13 cellular contexts compared by ENCODE assay signal in the genomic region with DNA sequence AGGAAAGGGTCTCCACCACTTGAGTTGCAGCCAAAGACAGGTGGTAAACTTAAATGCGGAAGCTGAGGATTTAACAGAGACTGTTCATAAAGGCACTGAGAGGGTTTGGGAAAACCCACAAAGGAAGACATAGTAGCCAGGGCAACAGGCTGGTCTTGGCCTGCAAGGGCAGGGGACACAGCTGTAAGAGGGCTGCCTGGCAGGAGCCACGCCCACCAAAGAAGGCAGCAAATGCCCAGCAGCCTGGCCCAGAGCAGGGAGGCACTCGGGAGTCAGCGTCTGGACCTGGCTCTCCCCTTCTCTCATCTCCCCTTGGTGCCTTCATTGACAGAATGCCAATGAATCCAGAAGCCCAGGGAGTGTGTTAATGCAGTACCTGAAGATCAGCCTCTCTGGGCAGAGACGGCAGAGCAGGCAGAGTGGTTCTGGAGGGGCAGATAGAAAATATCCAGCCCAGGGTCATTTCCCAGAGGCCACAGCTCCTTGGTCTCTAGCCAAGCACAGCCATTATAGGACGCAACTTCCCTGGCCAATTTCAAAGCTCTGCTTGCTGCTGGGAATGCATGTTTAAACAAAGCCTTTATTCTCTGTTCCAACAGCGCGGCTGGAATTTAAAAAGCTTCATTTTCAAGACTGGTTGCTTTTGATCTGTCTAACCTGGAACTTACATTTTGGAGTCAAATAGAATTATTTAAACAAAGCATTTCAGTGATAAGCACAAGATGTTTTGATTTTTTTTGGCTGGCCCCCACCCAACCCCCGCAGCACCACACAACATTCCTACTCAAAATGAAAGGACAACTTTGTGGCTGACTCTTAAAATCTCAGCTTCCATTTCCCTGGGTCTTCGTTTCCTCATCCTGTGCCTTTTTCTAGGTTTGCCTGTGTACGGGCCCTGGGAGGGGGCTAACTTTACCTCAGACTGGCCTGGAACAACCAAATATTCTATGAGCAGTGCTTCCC.
A peak's percentile ranks its signal among the peaks of the same experiment; 100 is the strongest.
DNase-seq lines count a peak whose midpoint lies in the region; ATAC-seq, FAIRE-seq and TF ChIP-seq lines count a peak whose summit lies in the region.
"Had no signal": no experiment of that assay in that cellular context is flagged by ENCODE, and none has a peak within 500 bp of the region (broad histone marks: within the 10 kb centered on the region; RNA-seq: fewer than 3 reads in every experiment).

No MANE protein-coding gene starts in this region.

- H4K8ac ChIP-seq in H1 (ENCODE audit: extremely low read depth, insufficient read depth, low read length) = no peak overlapping the region

- TF ChIP-seq CTCF in right atrium auricular region (IDR thresholded peaks at IDR 0.05) (no peak), H1 (IDR thresholded peaks at IDR 0.05; ENCODE audit: control extremely low read depth in 1 of 3, insufficient read depth in 1 of 3, low read depth in 1 of 3, low read length in 3 of 3) (no peak), mesothelial cell of epicardium (IDR thresholded peaks at IDR 0.05; ENCODE audit: unreplicated experiment) (no peak), transverse colon (IDR thresholded peaks at IDR 0.05) (no peak)

- H3K4me2 ChIP-seq in H1 (ENCODE audit: insufficient read depth in 1 of 2, low read depth in 2 of 2, low read length in 2 of 2) = no peak overlapping the region

- no peak overlapping the region for H4K5ac ChIP-seq in H1 (ENCODE audit: insufficient read length, low read depth, low read length)

- H3K4ac ChIP-seq in H1 (replicated peaks; ENCODE audit: insufficient read length, low read depth, low read length) = no peak overlapping the region

- H2BK120ac ChIP-seq in H1 (replicated peaks; ENCODE audit: low read depth, low read length) = no peak overlapping the region

- H3K18ac ChIP-seq in H1 (ENCODE audit: extremely low read depth, low read length) = no peak overlapping the region

- peak overlapping the region; percentile 83 for H2BK15ac ChIP-seq in H1 (ENCODE audit: low read length)

- no peak overlapping the region for H3K27ac ChIP-seq in right atrium auricular region
- H3K27ac ChIP-seq in H1 (ENCODE audit: low read depth, low read length) = no peak overlapping the region
- peak overlapping the region; percentile 44 to 64 (median 60) for H3K27ac ChIP-seq in transverse colon

- H2AK5ac ChIP-seq in H1 (ENCODE audit: low read depth, low read length) = no peak overlapping the region

- H3K4me1 Mint-ChIP-seq in mesothelial cell of epicardium = peaks cover 28% of the 10 kb centered on the region
- H3K4me1 Mint-ChIP-seq: activated CD8-positive, alpha-beta memory T cell treated with anti-CD3 and anti-CD28 coated beads, Interleukin-2, amount 10 ng/mL, durations not matched to agents 7 days and 5 days; activated naive CD8-positive, alpha-beta T cell treated with anti-CD3 and anti-CD28 coated beads, Interleukin-2, amount 50 U/mL, for 24 hours had no signal

- peak overlapping the region; percentile 91 for H3K27ac Mint-ChIP-seq in mesothelial cell of epicardium
- H3K27ac Mint-ChIP-seq: activated CD8-positive, alpha-beta memory T cell treated with anti-CD3 and anti-CD28 coated beads, Interleukin-2, amount 10 ng/mL, durations not matched to agents 7 days and 5 days; activated naive CD8-positive, alpha-beta T cell treated with anti-CD3 and anti-CD28 coated beads, Interleukin-2, amount 50 U/mL, for 24 hours; stimulated activated naive CD8-positive, alpha-beta T cell treated with anti-CD3 and anti-CD28 coated beads, Interleukin-15, Interleukin-2, amounts not matched to agents 100 ng/mL and 50 ng/mL, for 24 hours; T-helper 1 cell treated with Interleukin-12 subunit alpha and Interleukin-12 subunit beta and Interleukin-4 antibody, amounts not matched to agents 30 μg/mL and 1 μg/mL, for 36 hours had no signal

- H2BK20ac ChIP-seq in H1 (ENCODE audit: low read length) = no peak overlapping the region

- no peaks in the 10 kb centered on the region for H3K36me3 ChIP-seq in right atrium auricular region
- H3K36me3 ChIP-seq in H1 (ENCODE audit: control insufficient read depth in 2 of 4, insufficient read depth in 4 of 4, low read length in 3 of 4) = no peaks in the 10 kb centered on the region
- no peaks in the 10 kb centered on the region for H3K36me3 ChIP-seq in transverse colon

- no peak overlapping the region for H2AFZ ChIP-seq in H1 (ENCODE audit: low read length)

- no peak for FAIRE-seq in H1 (lab: Jason Lieb, UNC)
- FAIRE-seq: A204.1 had no signal

- 85% methylated on average over 11 of the region's 11 CpGs; no CpG with 5 or more reads in 1 of the 2 experiments for WGBS in H1 (ENCODE audit: extremely low coverage in 1 of 2, insufficient coverage in 1 of 2, insufficient read length in 1 of 2, insufficient replicate concordance in 2 of 2, low coverage in 1 of 2, low lambda C conversion rate in 2 of 2, missing lambda C conversion rate in 1 of 2), 2 experiments
- 60 to 73% methylated on average over 6 to 11 of the region's 11 CpGs for WGBS in transverse colon (ENCODE audit: low coverage in 1 of 2), 2 donors

- H3K9me3 ChIP-seq in right atrium auricular region (no peaks in the 10 kb centered on the region), H1 (ENCODE audit: insufficient read depth in 2 of 2, low read depth in 1 of 2, low read length in 1 of 2) (no peaks in the 10 kb centered on the region), transverse colon (no peaks in the 10 kb centered on the region)

- H3K27me3 ChIP-seq in right atrium auricular region (no peaks in the 10 kb centered on the region), H1 (replicated peaks in 1 of 4; ENCODE audit: control insufficient read depth in 3 of 4, extremely low read depth in 1 of 4, insufficient read depth in 3 of 4, low read length in 3 of 4) (no peaks in the 10 kb centered on the region), transverse colon (no peaks in the 10 kb centered on the region)

- H3K36me3 Mint-ChIP-seq in mesothelial cell of epicardium = no peaks in the 10 kb centered on the region
- H3K36me3 Mint-ChIP-seq: activated CD8-positive, alpha-beta memory T cell treated with anti-CD3 and anti-CD28 coated beads, Interleukin-2, amount 10 ng/mL, durations not matched to agents 7 days and 5 days had no signal

- no peak for TF ChIP-seq POLR2A in H1 (IDR thresholded peaks at IDR 0.05; ENCODE audit: control extremely low read depth in 1 of 2, low read depth in 2 of 2, low read length in 2 of 2)
- no peak for TF ChIP-seq POLR2A in transverse colon (IDR thresholded peaks at IDR 0.05)

- H2BK12ac ChIP-seq in H1 (ENCODE audit: low read depth, low read length) = 0 out of 2 replicates have a peak overlapping the region, but pooled peaks have one; percentile 39

- H3K4me3 ChIP-seq in right atrium auricular region (peak overlapping the region in 1 of 2 donors; percentile 6), H1 (ENCODE audit: extremely low read depth in 1 of 4, insufficient read depth in 2 of 4, low read depth in 3 of 4, low read length in 4 of 4) (no peak overlapping the region), transverse colon (peak overlapping the region in 1 of 4 donors; percentile 13)

- POLR2A ChIA-PET in H1 (lab: Charles Lee; ENCODE audit: partially characterized antibody) = interaction anchor here (1.7 kb wide), 1 partner anchor 293 kb away, joined by 5 read pairs; the partner anchor contains the start of genes RPL27A and TRIM66

- H4K20me1 ChIP-seq in H1 (replicated peaks in 1 of 2; ENCODE audit: control insufficient read depth in 1 of 2, insufficient read depth in 2 of 2, low read length in 2 of 2) = no peaks in the 10 kb centered on the region

- H3K9me3 Mint-ChIP-seq in mesothelial cell of epicardium = no peaks in the 10 kb centered on the region
- H3K9me3 Mint-ChIP-seq: activated naive CD8-positive, alpha-beta T cell treated with anti-CD3 and anti-CD28 coated beads, Interleukin-2, amount 50 U/mL, for 24 hours; stimulated activated naive CD8-positive, alpha-beta T cell treated with anti-CD3 and anti-CD28 coated beads, Interleukin-15, Interleukin-2, amounts not matched to agents 100 ng/mL and 50 ng/mL, for 24 hours; T-helper 1 cell treated with Interleukin-12 subunit alpha and Interleukin-12 subunit beta and Interleukin-4 antibody, amounts not matched to agents 30 μg/mL and 1 μg/mL, for 36 hours had no signal

- H3K4me1 ChIP-seq in right atrium auricular region = peaks cover 0 to 14% of the 10 kb centered on the region in 2 donors
- peaks cover 0 to 10% (median 2%) of the 10 kb centered on the region in 4 experiments; a peak in 5 of 7 replicates for H3K4me1 ChIP-seq in H1 (replicated peaks in 1 of 4; ENCODE audit: control insufficient read depth in 3 of 4, insufficient read depth in 4 of 4, low read length in 3 of 4)
- peaks cover 0 to 10% (median 4%) of the 10 kb centered on the region in 4 donors for H3K4me1 ChIP-seq in transverse colon

- in situ Hi-C loops in transverse colon (cut with MboI; ENCODE audit: low pct_ligation_motif_present in 1 of 4, low pct_unique_long_range_greater_than_20kb in 1 of 4, low sequenced_read_pairs in 3 of 4) = no loop called here

- ATAC-seq in Right ventricle myocardium inferior = peak; percentile 36
- ATAC-seq: activated CD8-positive, alpha-beta memory T cell treated with anti-CD3 and anti-CD28 coated beads, Interleukin-2, amount 10 ng/mL, durations not matched to agents 7 days and 5 days; activated naive CD8-positive, alpha-beta T cell treated with anti-CD3 and anti-CD28 coated beads, Interleukin-2, amount 50 U/mL, for 24 hours had no signal

- no peaks in the 10 kb centered on the region for H3K79me1 ChIP-seq in H1 (ENCODE audit: low read depth, low read length)

- intact Hi-C loops in Right ventricle myocardium inferior (cut with DNase I) = no loop called here
- intact Hi-C loops in transverse colon (cut with DNase I; ENCODE audit: low total_unique reads) = no loop called here

- TF ChIP-seq EP300 in H1 (IDR thresholded peaks at IDR 0.05; ENCODE audit: borderline replicate concordance in 1 of 2, low read depth in 2 of 2, low read length in 2 of 2) = no peak
- TF ChIP-seq EP300 in transverse colon (IDR thresholded peaks at IDR 0.05; ENCODE audit: low read depth) = no peak

- TF ChIP-seq RAD21 in H1 (IDR thresholded peaks at IDR 0.05 in 1 of 2, conservative IDR thresholded peaks at IDR 0.05 in 1 of 2; ENCODE audit: low read depth in 2 of 2, low read length in 2 of 2) = no peak

- no peaks in the 10 kb centered on the region for H3K27me3 Mint-ChIP-seq in mesothelial cell of epicardium (ENCODE audit: low read depth)
- H3K27me3 Mint-ChIP-seq: activated naive CD8-positive, alpha-beta T cell treated with anti-CD3 and anti-CD28 coated beads, Interleukin-2, amount 50 U/mL, for 24 hours; stimulated activated naive CD8-positive, alpha-beta T cell treated with anti-CD3 and anti-CD28 coated beads, Interleukin-15, Interleukin-2, amounts not matched to agents 100 ng/mL and 50 ng/mL, for 24 hours had no signal

- no peaks in the 10 kb centered on the region for H3K79me2 ChIP-seq in H1 (ENCODE audit: control insufficient read depth in 1 of 2, insufficient read depth in 2 of 2, low read length in 2 of 2)

- no peak overlapping the region for H3K23ac ChIP-seq in H1 (ENCODE audit: insufficient read length)

- H2BK5ac ChIP-seq in H1 (ENCODE audit: low read depth, low read length) = no peak overlapping the region

- H3K14ac ChIP-seq in H1 (ENCODE audit: insufficient read length) = no peak overlapping the region

- H4K91ac ChIP-seq in H1 (replicated peaks; ENCODE audit: insufficient read length, low read length) = no peak overlapping the region

- CTCF ChIA-PET in H1 (lab: Charles Lee; ENCODE audit: partially characterized antibody) = interaction anchor here (1.1 to 4.2 kb wide), 7 partner anchors 15 to 177 kb away, joined by 3 to 17 read pairs (median 4); no protein-coding TSS in a partner anchor

- no peak overlapping the region for H3K4me3 Mint-ChIP-seq in mesothelial cell of epicardium
- H3K4me3 Mint-ChIP-seq: activated CD8-positive, alpha-beta memory T cell treated with anti-CD3 and anti-CD28 coated beads, Interleukin-2, amount 10 ng/mL, durations not matched to agents 7 days and 5 days; activated naive CD8-positive, alpha-beta T cell treated with anti-CD3 and anti-CD28 coated beads, Interleukin-2, amount 50 U/mL, for 24 hours; stimulated activated naive CD8-positive, alpha-beta T cell treated with anti-CD3 and anti-CD28 coated beads, Interleukin-15, Interleukin-2, amounts not matched to agents 100 ng/mL and 50 ng/mL, for 24 hours; T-helper 1 cell treated with Interleukin-12 subunit alpha and Interleukin-12 subunit beta and Interleukin-4 antibody, amounts not matched to agents 30 μg/mL and 1 μg/mL, for 36 hours had no signal

- DNase-seq in Right ventricle myocardium inferior (ENCODE audit: missing footprints) = no peak
- no peak for DNase-seq in right atrium auricular region (ENCODE audit: low spot score)
- DNase-seq in H1 (ENCODE audit: low read depth in 1 of 2, low spot score in 2 of 2) = no peak
- no peak for DNase-seq in mesothelial cell of epicardium (ENCODE audit: low spot score in 2 of 2, unreplicated experiment in 2 of 2)
- DNase-seq in transverse colon = no peak
- no peak for DNase-seq in activated naive CD4-positive, alpha-beta T cell treated with anti-CD3 and anti-CD28 coated beads, Interleukin-2, amount 50 U/mL, for 16 hours
- no peak for DNase-seq in stimulated activated CD8-positive, alpha-beta memory T cell treated with anti-CD3 and anti-CD28 coated beads, Interleukin-4, amount 100 ng/mL, for 48 hours
- DNase-seq in DMS53 (lab: John Stamatoyannopoulos, UW) = no peak
- DNase-seq: activated CD8-positive, alpha-beta memory T cell treated with anti-CD3 and anti-CD28 coated beads, Interleukin-2, amount 10 ng/mL, durations not matched to agents 7 days and 5 days; activated naive CD8-positive, alpha-beta T cell treated with anti-CD3 and anti-CD28 coated beads, Interleukin-2, amount 50 U/mL, for 24 hours had no signal

- no peak overlapping the region for H3K56ac ChIP-seq in H1 (replicated peaks; ENCODE audit: insufficient read length, low read depth, low read length)

- no peaks in the 10 kb centered on the region for H3K23me2 ChIP-seq in H1 (ENCODE audit: low read depth, low read length)

- no peak overlapping the region for H3K9ac ChIP-seq in H1 (replicated peaks in 1 of 4; ENCODE audit: extremely low read depth in 1 of 4, low read depth in 3 of 4, low read length in 3 of 4)

Comparison
In these comparisons a context has a peak if more than half of its experiments do, and no peak if none do; other contexts are left out.
1. H3K27ac ChIP-seq: peak in transverse colon (4 of 4); none in right atrium auricular region (0 of 2) and H1 (single experiment).